Comparison of ENCODE assay signal across 10 cellular contexts in the genomic region with DNA sequence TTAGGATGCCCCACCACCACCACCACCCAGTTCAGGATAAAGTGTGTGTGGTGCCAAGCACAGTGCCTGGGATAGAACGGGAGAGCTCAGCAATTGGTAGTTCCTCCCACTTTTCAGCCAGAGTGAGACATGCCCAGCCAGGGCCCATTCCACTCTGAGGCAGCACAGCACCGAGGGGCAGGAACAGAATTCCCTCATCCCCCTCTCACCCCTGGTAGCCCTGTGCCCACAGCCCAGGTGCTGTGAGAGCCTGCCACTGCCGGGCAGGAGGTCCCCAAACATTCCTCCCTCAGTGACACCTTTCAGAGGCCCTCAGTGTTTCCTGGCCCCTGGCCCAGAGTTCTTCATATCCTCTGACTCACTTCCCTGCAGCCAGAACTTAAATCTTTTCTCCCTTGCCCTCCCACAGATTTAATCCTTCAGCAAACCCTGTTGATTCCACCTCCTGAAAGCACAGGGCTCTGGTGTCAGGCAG. TPM values are rescaled to one million over a fixed set of nuclear protein-coding genes. Genes with fewer than 3 reads are reported as not detected.
DNase-seq lines count a peak whose midpoint lies in the region; ATAC-seq, FAIRE-seq and TF ChIP-seq lines count a peak whose summit lies in the region.
"Had no signal": no experiment of that assay in that cellular context is flagged by ENCODE, and none has a peak within 500 bp of the region (broad histone marks: within the 10 kb centered on the region; RNA-seq: fewer than 3 reads in every experiment).

No MANE protein-coding gene starts in this region.

- TF ChIP-seq CTCF in Caco-2 (IDR thresholded peaks at IDR 0.05; ENCODE audit: insufficient read depth in 1 of 2, low read depth in 1 of 2, low read length in 1 of 2, severe bottlenecking in 1 of 2, unreplicated experiment in 1 of 2), result no peak
- no peak for TF ChIP-seq CTCF in brain microvascular endothelial cell (IDR thresholded peaks at IDR 0.05; ENCODE audit: low read depth, low read length, missing control alignments)
- TF ChIP-seq CTCF in testis (IDR thresholded peaks at IDR 0.05), result no peak

- no peaks in the 10 kb centered on the region for H3K36me3 Mint-ChIP-seq in Caco-2 (ENCODE audit: insufficient read depth, unreplicated experiment)
- no peaks in the 10 kb centered on the region for H3K36me3 Mint-ChIP-seq in T-helper 17 cell (ENCODE audit: low read depth)

- DNase-seq in Caco-2, result no peak
- DNase-seq in HTR-8/SVneo (ENCODE audit: insufficient read length, low spot score), result peak; percentile 5
- peak; percentile 56 for DNase-seq in brain microvascular endothelial cell
- peak; percentile 64 for DNase-seq in mesenchymal stem cell
- no peak for DNase-seq in T-helper 17 cell
- no peak for DNase-seq in testis
- no peak for DNase-seq in caudate nucleus (lab: John Stamatoyannopoulos, UW)
- DNase-seq: kidney had no signal

- H3K4me3 ChIP-seq in Caco-2 (ENCODE audit: low read depth, low read length) (no peak overlapping the region), brain microvascular endothelial cell (ENCODE audit: low read depth, low read length) (no peak overlapping the region), mesenchymal stem cell (ENCODE audit: insufficient read depth in 1 of 2, low read depth in 1 of 2, low read length in 2 of 2) (no peak overlapping the region), testis (no peak overlapping the region)
- H3K4me3 ChIP-seq: prostate gland had no signal

- H3K14ac ChIP-seq in mesenchymal stem cell (ENCODE audit: low read length in 2 of 2), result no peak overlapping the region

- peak overlapping the region; percentile 80 for H4K8ac ChIP-seq in mesenchymal stem cell (ENCODE audit: low read length)

- H3K4me2 ChIP-seq in mesenchymal stem cell (ENCODE audit: low read length, poor library complexity, severe bottlenecking), result no peak overlapping the region

- peak overlapping the region; percentile 39 for H4K91ac ChIP-seq in mesenchymal stem cell (ENCODE audit: low read length)

- no peak overlapping the region for H2BK15ac ChIP-seq in mesenchymal stem cell (ENCODE audit: low read depth, poor library complexity, severe bottlenecking)

- H2AFZ ChIP-seq in mesenchymal stem cell (ENCODE audit: low read depth, low read length), result no peak overlapping the region

- peaks cover 23% of the 10 kb centered on the region for H3K4me1 ChIP-seq in Caco-2
- H3K4me1 ChIP-seq in mesenchymal stem cell (ENCODE audit: control insufficient read depth, insufficient read depth, low read depth, low read length), result peaks cover 6% of the 10 kb centered on the region
- H3K4me1 ChIP-seq in testis, result no peaks in the 10 kb centered on the region
- H3K4me1 ChIP-seq: prostate gland had no signal

- POLR2A ChIA-PET in Caco-2 (lab: Charles Lee), result no interaction called here

- peak overlapping the region; percentile 60 for H3K9ac ChIP-seq in mesenchymal stem cell (ENCODE audit: low read length)

- H3K27ac ChIP-seq in brain microvascular endothelial cell (peak overlapping the region; percentile 19), mesenchymal stem cell (ENCODE audit: low read length, poor library complexity, severe bottlenecking) (peak overlapping the region; percentile 86), testis (no peak overlapping the region), caudate nucleus (ENCODE audit: low read depth, low read length) (no peak overlapping the region)
- H3K27ac ChIP-seq: prostate gland had no signal

- H3K27ac Mint-ChIP-seq in Caco-2 (ENCODE audit: unreplicated experiment) (peak overlapping the region; percentile 29), T-helper 17 cell (no peak overlapping the region)

- no peak for FAIRE-seq in HTR-8/SVneo (lab: Jason Lieb, UNC)

- 8% methylated on average over 3 of the region's 3 CpGs for whole genome bisulfite sequencing in mesenchymal stem cell
- WGBS in testis, 2 donors, result 33 to 67% methylated on average over 1 to 2 of the region's 3 CpGs

- H3K27me3 Mint-ChIP-seq in Caco-2 (ENCODE audit: insufficient read depth, unreplicated experiment) (no peaks in the 10 kb centered on the region), T-helper 17 cell (peaks cover 8% of the 10 kb centered on the region)

- H3K79me1 ChIP-seq in mesenchymal stem cell (replicated peaks; ENCODE audit: low read length, poor library complexity, severe bottlenecking), result no peaks in the 10 kb centered on the region

- no TSS peak for BruUV-seq in Caco-2 (replicated peaks; lab: Mats Ljungman, UMichigan)

- peak overlapping the region in 1 of 2 experiments; percentile 63 for H2BK12ac ChIP-seq in mesenchymal stem cell (ENCODE audit: low read length in 2 of 2)

- TF ChIP-seq POLR2A in testis (IDR thresholded peaks at IDR 0.05), result no peak

- no peaks in the 10 kb centered on the region for H3K9me3 Mint-ChIP-seq in Caco-2 (ENCODE audit: unreplicated experiment)

- CTCF ChIA-PET in Caco-2 (lab: Charles Lee), result interaction anchor here (0.6 to 3.1 kb wide), 7 partner anchors 8 to 886 kb away, joined by 3 to 58 read pairs (median 7); partner anchors contain the start of gene RIPPLY1

- H3K9me3 ChIP-seq in Caco-2, result no peaks in the 10 kb centered on the region
- no peaks in the 10 kb centered on the region for H3K9me3 ChIP-seq in mesenchymal stem cell (ENCODE audit: control insufficient read depth, low read length)
- H3K9me3 ChIP-seq in T-helper 17 cell (ENCODE audit: control insufficient read depth, low read length, poor library complexity, severe bottlenecking), result no peaks in the 10 kb centered on the region
- H3K9me3 ChIP-seq in testis, result no peaks in the 10 kb centered on the region
- H3K9me3 ChIP-seq: prostate gland had no signal

- no peak overlapping the region for H3K4ac ChIP-seq in mesenchymal stem cell (ENCODE audit: low read depth in 1 of 2, low read length in 2 of 2)

- peaks cover 14% of the 10 kb centered on the region for H3K4me1 Mint-ChIP-seq in Caco-2 (ENCODE audit: low read depth, unreplicated experiment)
- H3K4me1 Mint-ChIP-seq in T-helper 17 cell, result no peaks in the 10 kb centered on the region

- no peak overlapping the region for H2AK5ac ChIP-seq in mesenchymal stem cell (ENCODE audit: low read length, severe bottlenecking)

- H3K23ac ChIP-seq in mesenchymal stem cell (ENCODE audit: low read length in 2 of 2), result no peak overlapping the region

- no peak overlapping the region for H3K4me3 Mint-ChIP-seq in Caco-2 (ENCODE audit: unreplicated experiment)
- no peak overlapping the region for H3K4me3 Mint-ChIP-seq in T-helper 17 cell

- intact Hi-C loops in Caco-2 (cut with micrococcal nuclease; ENCODE audit: unreplicated experiment) (loop anchor here (1.0 to 10.0 kb wide), 3 partner anchors 60 to 180 kb away; no protein-coding TSS in a partner anchor), testis (cut with DNase I; ENCODE audit: low total_unique reads) (no loop called here)

- H2BK5ac ChIP-seq in mesenchymal stem cell (ENCODE audit: low read depth, low read length, poor library complexity, severe bottlenecking), result no peak overlapping the region

- in situ Hi-C loops in brain microvascular endothelial cell (cut with HindIII; ENCODE audit: low pct_ligation_motif_present, low sequenced_read_pairs), result no loop called here

- no peak overlapping the region for H2BK120ac ChIP-seq in mesenchymal stem cell (ENCODE audit: low read depth, low read length)

- ATAC-seq in T-helper 17 cell (no peak), GM18870 (IDR thresholded peaks at IDR 0.05; ENCODE audit: unreplicated experiment) (no peak)

- H3K27me3 ChIP-seq in Caco-2 (replicated peaks; ENCODE audit: control insufficient read depth, insufficient read depth, low read length), result no peaks in the 10 kb centered on the region
- no peaks in the 10 kb centered on the region for H3K27me3 ChIP-seq in brain microvascular endothelial cell (replicated peaks)
- H3K27me3 ChIP-seq in mesenchymal stem cell (ENCODE audit: control insufficient read depth in 1 of 2, insufficient read depth in 1 of 2, low read length in 2 of 2), result peaks cover 0 to 42% of the 10 kb centered on the region in 2 experiments
- H3K27me3 ChIP-seq in testis, result no peaks in the 10 kb centered on the region

- peak overlapping the region; percentile 21 to 38 for H3K18ac ChIP-seq in mesenchymal stem cell (ENCODE audit: low read depth in 1 of 2, low read length in 2 of 2)

- H3K36me3 ChIP-seq in Caco-2 (ENCODE audit: control insufficient read depth, insufficient read depth, low read length) (no peaks in the 10 kb centered on the region), brain microvascular endothelial cell (replicated peaks) (no peaks in the 10 kb centered on the region), mesenchymal stem cell (ENCODE audit: control insufficient read depth in 1 of 2, insufficient read depth in 2 of 2, low read depth in 1 of 2, low read length in 2 of 2) (no peaks in the 10 kb centered on the region), testis (ENCODE audit: low read depth, missing control alignments) (no peaks in the 10 kb centered on the region)
- H3K36me3 ChIP-seq: prostate gland had no signal

RNA-seq across cellular contexts. Expression of gene RIPPLY1, which starts 8.1 kb away (rescaled TPM):
- total RNA-seq in Caco-2 (2022), result not detected in 2 replicates
- polyA plus RNA-seq in mesenchymal stem cell (2013, experiment 1 of 2), result not detected
- not detected for polyA plus RNA-seq in mesenchymal stem cell (2013, experiment 2 of 2)
- total RNA-seq in T-helper 17 cell, result not detected
- total RNA-seq in testis, result not detected
- polyA plus RNA-seq in testis (ENCODE audit: insufficient read depth, low read depth, low replicate concordance), result not detected
- total RNA-seq: prostate gland had no signal

RNA-seq across cellular contexts. Expression of gene CLDN2, which starts 25.2 kb away (rescaled TPM):
- total RNA-seq in Caco-2 (2022) (2.9 and 3.6 TPM in 2 replicates), T-helper 17 cell (not detected), testis (not detected)
- polyA plus RNA-seq in mesenchymal stem cell (2013, experiment 1 of 2), result not detected
- polyA plus RNA-seq in mesenchymal stem cell (2013, experiment 2 of 2), result not detected
- polyA plus RNA-seq in testis (ENCODE audit: insufficient read depth, low read depth, low replicate concordance), result 6.5 TPM

Comparison
In these comparisons a context has a peak if more than half of its experiments do, and no peak if none do; other contexts are left out.
1. DNase-seq: peak in HTR-8/SVneo (single experiment), brain microvascular endothelial cell (single experiment) and mesenchymal stem cell (single experiment); none in Caco-2 (0 of 2), T-helper 17 cell (0 of 3), testis (single experiment) and caudate nucleus (0 of 61).
2. H3K27ac ChIP-seq: peak in brain microvascular endothelial cell (single experiment) and mesenchymal stem cell (single experiment); none in testis (0 of 2) and caudate nucleus (single experiment).